Comparison of ENCODE assay signal across 22 cellular contexts in genomic region chr2:228599297-228599696, GRCh38.
DNase-seq lines count a peak whose midpoint lies in the region; ATAC-seq, FAIRE-seq and TF ChIP-seq lines count a peak whose summit lies in the region.
"Had no signal": no experiment of that assay in that cellular context is flagged by ENCODE, and none has a peak within 500 bp of the region (broad histone marks: within the 10 kb centered on the region; RNA-seq: fewer than 3 reads in every experiment).

No MANE protein-coding gene starts in this region.

- H3K4me3 Mint-ChIP-seq in GM23338: no peak overlapping the region
- H3K4me3 Mint-ChIP-seq: activated B cell treated with CpG ODN at 0.5 μM for 24 hours; activated CD8-positive, alpha-beta T cell treated with anti-CD3 and anti-CD28 coated beads for 36 hours; activated naive CD4-positive, alpha-beta T cell treated with anti-CD3 and anti-CD28 coated beads, Interleukin-2, amount 10 ng/mL, durations not matched to agents 7 days and 5 days; activated T-cell treated with anti-CD3 and anti-CD28 coated beads, Interleukin-2, amount 50 U/mL, for 24 hours; central memory CD8-positive, alpha-beta T cell; effector memory CD8-positive, alpha-beta T cell had no signal

- WGBS in small intestine, 3 donors: 19 to 36% (median 25%) methylated on average over 5 of the region's 5 CpGs

- intact Hi-C loops in colonic mucosa (cut with DNase I): no loop called here

- H3K4me1 Mint-ChIP-seq in GM23338: no peaks in the 10 kb centered on the region
- H3K4me1 Mint-ChIP-seq: activated B cell treated with CpG ODN at 0.5 μM for 24 hours; activated naive CD4-positive, alpha-beta T cell treated with anti-CD3 and anti-CD28 coated beads, Interleukin-2, amount 10 ng/mL, durations not matched to agents 7 days and 5 days; central memory CD8-positive, alpha-beta T cell had no signal

- no peaks in the 10 kb centered on the region for H3K79me2 ChIP-seq in GM23338 (replicated peaks; ENCODE audit: insufficient read depth)

- H3K27ac Mint-ChIP-seq in GM23338: no peak overlapping the region
- H3K27ac Mint-ChIP-seq: activated B cell treated with CpG ODN at 0.5 μM for 24 hours; activated CD8-positive, alpha-beta T cell treated with anti-CD3 and anti-CD28 coated beads for 36 hours; activated naive CD4-positive, alpha-beta T cell treated with anti-CD3 and anti-CD28 coated beads, Interleukin-2, amount 10 ng/mL, durations not matched to agents 7 days and 5 days; activated T-cell treated with anti-CD3 and anti-CD28 coated beads, Interleukin-2, amount 50 U/mL, for 24 hours; effector memory CD8-positive, alpha-beta T cell had no signal

- no peak overlapping the region for H3K27ac ChIP-seq in GM23338 (ENCODE audit: low read depth)
- peak overlapping the region; percentile 69 for H3K27ac ChIP-seq in colonic mucosa
- no peak overlapping the region for H3K27ac ChIP-seq in small intestine (ENCODE audit: low read depth in 1 of 2, low read length in 1 of 2)
- H3K27ac ChIP-seq: heart left ventricle, upper lobe of right lung had no signal

- H3K9me3 Mint-ChIP-seq in GM23338: no peaks in the 10 kb centered on the region
- H3K9me3 Mint-ChIP-seq: activated B cell treated with CpG ODN at 0.5 μM for 24 hours; central memory CD8-positive, alpha-beta T cell had no signal

- no peaks in the 10 kb centered on the region for H3K36me3 Mint-ChIP-seq in GM23338 (ENCODE audit: low read depth)
- H3K36me3 Mint-ChIP-seq: activated naive CD4-positive, alpha-beta T cell treated with anti-CD3 and anti-CD28 coated beads, Interleukin-2, amount 10 ng/mL, durations not matched to agents 7 days and 5 days had no signal

- TF ChIP-seq CTCF in GM23338 (conservative IDR thresholded peaks at IDR 0.05; ENCODE audit: low read depth in 2 of 2): no peak
- no peak for TF ChIP-seq CTCF in NB4 (IDR thresholded peaks at IDR 0.05; ENCODE audit: low read depth, low read length)
- no peak for TF ChIP-seq CTCF in colonic mucosa (IDR thresholded peaks at IDR 0.05)
- TF ChIP-seq CTCF in foreskin fibroblast (IDR thresholded peaks at IDR 0.05; ENCODE audit: low read depth, low read length): no peak

- H3K4me2 ChIP-seq in GM23338: no peak overlapping the region

- H3K9me2 ChIP-seq in GM23338 (ENCODE audit: insufficient read depth): peaks cover 4% of the 10 kb centered on the region; the same call in 1 of the 2 replicates

- no peak for TF ChIP-seq POLR2A in NB4 (IDR thresholded peaks at IDR 0.05; ENCODE audit: extremely low read depth, insufficient read length)

- H3K4me3 ChIP-seq in GM23338 (no peak overlapping the region), NB4 (ENCODE audit: low read depth, low read length) (no peak overlapping the region), colonic mucosa (no peak overlapping the region), small intestine (ENCODE audit: low read depth in 1 of 2, low read length in 2 of 2) (no peak overlapping the region), foreskin fibroblast (ENCODE audit: low read depth in 1 of 2, low read length in 2 of 2) (no peak overlapping the region)
- H3K4me3 ChIP-seq: heart left ventricle, upper lobe of right lung had no signal

- H3F3A ChIP-seq in GM23338 (replicated peaks; ENCODE audit: low read depth): no peaks in the 10 kb centered on the region

- no peak for FAIRE-seq in small intestine (lab: Jason Lieb, UNC)

- H2AFZ ChIP-seq in GM23338: peak overlapping the region; percentile 66; the same call in 1 of the 2 replicates

- no peaks in the 10 kb centered on the region for H3K27me3 Mint-ChIP-seq in GM23338 (ENCODE audit: insufficient read depth, low read depth, poor library complexity)
- H3K27me3 Mint-ChIP-seq: activated B cell treated with CpG ODN at 0.5 μM for 24 hours; activated CD8-positive, alpha-beta T cell treated with anti-CD3 and anti-CD28 coated beads for 36 hours; activated naive CD4-positive, alpha-beta T cell treated with anti-CD3 and anti-CD28 coated beads, Interleukin-2, amount 10 ng/mL, durations not matched to agents 7 days and 5 days; activated T-cell treated with anti-CD3 and anti-CD28 coated beads, Interleukin-2, amount 50 U/mL, for 24 hours; central memory CD8-positive, alpha-beta T cell; effector memory CD8-positive, alpha-beta T cell had no signal

- no peaks in the 10 kb centered on the region for H4K20me1 ChIP-seq in GM23338 (replicated peaks; ENCODE audit: insufficient read depth)

- DNase-seq in GM23338 (ENCODE audit: low spot score) (no peak), NB4 (ENCODE audit: low read depth) (peak; percentile 9), colonic mucosa (peak; percentile 71), small intestine (peak; percentile 32), foreskin fibroblast (no peak)
- DNase-seq in stimulated activated CD4-positive, alpha-beta T cell treated with anti-CD3 and anti-CD28 coated beads, Interleukin-4, amount 100 ng/mL, for 1 hour: no peak
- DNase-seq: activated B cell treated with CpG ODN at 0.5 μM for 24 hours; activated CD8-positive, alpha-beta T cell treated with anti-CD3 and anti-CD28 coated beads for 36 hours; activated naive CD4-positive, alpha-beta T cell treated with anti-CD3 and anti-CD28 coated beads, Interleukin-2, amount 10 ng/mL, durations not matched to agents 7 days and 5 days; activated T-cell treated with anti-CD3 and anti-CD28 coated beads, Interleukin-2, amount 50 U/mL, for 24 hours; aorta; Calu3; effector memory CD8-positive, alpha-beta T cell; EL; HCEC 1CT; heart left ventricle; NCI-H2029 treated with DMSO at 0.1 percent for 48 hours; SHP77 treated with DMSO at 0.1 percent for 48 hours; stimulated activated naive CD8-positive, alpha-beta T cell treated with anti-CD3 and anti-CD28 coated beads, Interleukin-15, Interleukin-2, amounts not matched to agents 100 U/mL and 50 U/mL, for 24 hours; upper lobe of right lung had no signal

- H3K27me3 ChIP-seq in GM23338 (ENCODE audit: insufficient read depth) (no peaks in the 10 kb centered on the region), colonic mucosa (no peaks in the 10 kb centered on the region), small intestine (ENCODE audit: control insufficient read depth in 2 of 2, insufficient read depth in 2 of 2, low read length in 2 of 2) (no peaks in the 10 kb centered on the region)
- H3K27me3 ChIP-seq: heart left ventricle, upper lobe of right lung had no signal

- H3K9me3 ChIP-seq in colonic mucosa (no peaks in the 10 kb centered on the region), small intestine (ENCODE audit: control insufficient read depth, low read depth) (no peaks in the 10 kb centered on the region)
- H3K9me3 ChIP-seq: heart left ventricle, upper lobe of right lung had no signal

- no peak for ATAC-seq in GM23338
- ATAC-seq in GM19035 (IDR thresholded peaks at IDR 0.05; ENCODE audit: unreplicated experiment): no peak
- ATAC-seq: activated CD8-positive, alpha-beta T cell treated with anti-CD3 and anti-CD28 coated beads for 36 hours; effector memory CD8-positive, alpha-beta T cell; heart left ventricle; stimulated activated naive CD8-positive, alpha-beta T cell treated with anti-CD3 and anti-CD28 coated beads, Interleukin-15, Interleukin-2, amounts not matched to agents 100 U/mL and 50 U/mL, for 24 hours; upper lobe of right lung had no signal

- no peak overlapping the region for H3K9ac ChIP-seq in colonic mucosa (ENCODE audit: low read depth in 2 of 2, low read length in 2 of 2)

- H3K4me1 ChIP-seq in GM23338 (ENCODE audit: insufficient read depth) (no peaks in the 10 kb centered on the region), colonic mucosa (no peaks in the 10 kb centered on the region), small intestine (ENCODE audit: control insufficient read depth in 2 of 2, insufficient read depth in 1 of 2, low read depth in 1 of 2, low read length in 1 of 2) (no peaks in the 10 kb centered on the region)
- H3K4me1 ChIP-seq: heart left ventricle, upper lobe of right lung had no signal

- H3K36me3 ChIP-seq in GM23338 (ENCODE audit: insufficient read depth) (no peaks in the 10 kb centered on the region), colonic mucosa (no peaks in the 10 kb centered on the region), small intestine (ENCODE audit: control insufficient read depth in 2 of 2, insufficient read depth in 2 of 2, low read length in 2 of 2) (no peaks in the 10 kb centered on the region)
- H3K36me3 ChIP-seq: heart left ventricle, upper lobe of right lung had no signal

TF ChIP-seq in GM23338, 12 proteins besides CTCF, POLR2A, EP300 and RAD21 (continues in another document):
- no peak for TF ChIP-seq JUNB (IDR thresholded peaks at IDR 0.05; ENCODE audit: unreplicated experiment)

Comparison
In these comparisons a context has a peak if more than half of its experiments do, and no peak if none do; other contexts are left out.
1. DNase-seq: peak in NB4 (single experiment), colonic mucosa (single experiment) and small intestine (single experiment); none in GM23338 (single experiment), stimulated activated CD4-positive, alpha-beta T cell treated with anti-CD3 and anti-CD28 coated beads, Interleukin-4, amount 100 ng/mL, for 1 hour (single experiment) and foreskin fibroblast (0 of 2).